In genomic region chr12:106999444-106999843, GRCh38 we compare ENCODE assay signal across 19 cellular contexts.
"Had no signal": no experiment of that assay in that cellular context is flagged by ENCODE, and none has a peak within 500 bp of the region (broad histone marks: within the 10 kb centered on the region; RNA-seq: fewer than 3 reads in every experiment).

No MANE protein-coding gene starts in this region.

- H3K9me3 ChIP-seq: ascending aorta, breast epithelium, esophagus muscularis mucosa, heart left ventricle, pancreas, thyroid gland, vagina had no signal

- H3K27me3 Mint-ChIP-seq: activated naive CD8-positive, alpha-beta T cell treated with anti-CD3 and anti-CD28 coated beads, Interleukin-2, amount 10 ng/mL, durations not matched to agents 7 days and 5 days; naive B cell; stimulated activated memory B cell treated with anti-CD40 and anti-IgM and Interleukin-4, amounts not matched to agents 10 μg/mL and 1 μg/mL and 100 μg/mL, for 72 hours had no signal

- H2AFZ ChIP-seq: neural progenitor cell had no signal

- H3K4me1 Mint-ChIP-seq: naive B cell; neural progenitor cell; stimulated activated memory B cell treated with anti-CD40 and anti-IgM and Interleukin-4, amounts not matched to agents 10 μg/mL and 1 μg/mL and 100 μg/mL, for 72 hours had no signal

- H3K4me3 ChIP-seq: ascending aorta, breast epithelium, esophagus muscularis mucosa, heart left ventricle, neural progenitor cell, pancreas, thyroid gland, vagina had no signal

- H3K27me3 ChIP-seq: ascending aorta, breast epithelium, esophagus muscularis mucosa, heart left ventricle, neural progenitor cell, pancreas, thyroid gland, vagina had no signal

- H3K36me3 ChIP-seq: pancreas had no signal

- H3K9me3 Mint-ChIP-seq: activated naive CD8-positive, alpha-beta T cell treated with anti-CD3 and anti-CD28 coated beads, Interleukin-2, amount 10 ng/mL, durations not matched to agents 7 days and 5 days; activated T-helper 1 cell treated with anti-CD3 and anti-CD28 coated beads, Interleukin-12 subunit alpha, Interleukin-12 subunit beta, Interleukin-2, Interleukin-4 antibody, amounts not matched to agents 30 ng/mL and 10 ng/mL and 1 ng/mL, durations not matched to agents 14 hours and 24 hours and 36 hours had no signal

- H3K4me1 ChIP-seq: ascending aorta, breast epithelium, heart left ventricle, neural progenitor cell, vagina had no signal

- H3K9ac ChIP-seq: neural progenitor cell had no signal

- H3K4me2 ChIP-seq: neural progenitor cell had no signal

- FAIRE-seq: colon, endometrium, frontal cortex, islet of Langerhans, pancreas had no signal

- DNase-seq: activated naive CD4-positive, alpha-beta T cell; activated naive CD8-positive, alpha-beta T cell treated with anti-CD3 and anti-CD28 coated beads, Interleukin-2, amount 10 ng/mL, durations not matched to agents 7 days and 5 days; heart left ventricle; naive B cell; pancreas; thyroid gland had no signal

- H3K27ac Mint-ChIP-seq: activated naive CD8-positive, alpha-beta T cell treated with anti-CD3 and anti-CD28 coated beads, Interleukin-2, amount 10 ng/mL, durations not matched to agents 7 days and 5 days; activated T-helper 1 cell treated with anti-CD3 and anti-CD28 coated beads, Interleukin-12 subunit alpha, Interleukin-12 subunit beta, Interleukin-2, Interleukin-4 antibody, amounts not matched to agents 30 ng/mL and 10 ng/mL and 1 ng/mL, durations not matched to agents 14 hours and 24 hours and 36 hours; naive B cell; neural progenitor cell; stimulated activated memory B cell treated with anti-CD40 and anti-IgM and Interleukin-4, amounts not matched to agents 10 μg/mL and 1 μg/mL and 100 μg/mL, for 72 hours had no signal

- H3K4me3 Mint-ChIP-seq: activated naive CD8-positive, alpha-beta T cell treated with anti-CD3 and anti-CD28 coated beads, Interleukin-2, amount 10 ng/mL, durations not matched to agents 7 days and 5 days; activated T-helper 1 cell treated with anti-CD3 and anti-CD28 coated beads, Interleukin-12 subunit alpha, Interleukin-12 subunit beta, Interleukin-2, Interleukin-4 antibody, amounts not matched to agents 30 ng/mL and 10 ng/mL and 1 ng/mL, durations not matched to agents 14 hours and 24 hours and 36 hours; neural progenitor cell; stimulated activated memory B cell treated with anti-CD40 and anti-IgM and Interleukin-4, amounts not matched to agents 10 μg/mL and 1 μg/mL and 100 μg/mL, for 72 hours had no signal

- H3K27ac ChIP-seq: ascending aorta, breast epithelium, esophagus muscularis mucosa, heart left ventricle, neural progenitor cell, pancreas, thyroid gland, vagina had no signal

- ATAC-seq: activated CD4-positive, CD25-positive, alpha-beta regulatory T cell treated with anti-CD3 and anti-CD28 coated beads, Interleukin-2, amount 50 U/mL, for 24 hours; heart left ventricle; left lobe of liver; pancreas; stimulated activated memory B cell treated with anti-CD40 and anti-IgM and Interleukin-4, amounts not matched to agents 10 μg/mL and 1 μg/mL and 100 μg/mL, for 72 hours had no signal
